Comparison of ENCODE assay signal across 21 cellular contexts in the genomic region with DNA sequence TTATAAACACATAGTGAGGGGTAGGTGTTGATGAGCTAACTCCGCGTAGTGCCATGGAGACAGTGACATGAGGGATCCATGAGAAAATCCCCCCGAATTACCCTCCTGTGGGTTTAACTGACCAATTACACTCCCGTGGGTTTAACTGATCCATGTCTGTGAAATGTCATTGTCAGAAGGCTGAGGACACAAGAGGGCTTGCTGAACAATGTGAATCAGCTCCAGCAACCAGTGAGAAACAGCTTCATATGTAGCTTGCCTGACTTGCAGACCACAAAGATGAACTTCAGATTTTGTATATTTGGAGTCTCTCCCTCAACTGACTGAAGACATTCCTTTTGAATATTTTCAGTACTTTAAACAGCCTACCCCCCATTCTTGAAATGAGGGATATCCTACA.
"Had no signal": no experiment of that assay in that cellular context is flagged by ENCODE, and none has a peak within 500 bp of the region (broad histone marks: within the 10 kb centered on the region; RNA-seq: fewer than 3 reads in every experiment).

No MANE protein-coding gene starts in this region.

- H3K36me3 Mint-ChIP-seq: natural killer cell had no signal

- H3K27ac ChIP-seq: ascending aorta, dorsolateral prefrontal cortex, hepatocyte, neutrophil, transverse colon, vagina had no signal

- H3K36me3 ChIP-seq: transverse colon had no signal

- H3K27ac Mint-ChIP-seq: activated B cell treated with CpG ODN at 0.5 μM for 24 hours; activated CD8-positive, alpha-beta T cell treated with anti-CD3 and anti-CD28 coated beads, Interleukin-2, amount 10 ng/mL, durations not matched to agents 7 days and 5 days; natural killer cell had no signal

- ATAC-seq: activated CD8-positive, alpha-beta T cell treated with anti-CD3 and anti-CD28 coated beads, Interleukin-2, amount 10 ng/mL, durations not matched to agents 7 days and 5 days; left lobe of liver; natural killer cell had no signal

- H3K4me3 Mint-ChIP-seq: activated B cell treated with CpG ODN at 0.5 μM for 24 hours; activated CD8-positive, alpha-beta T cell treated with anti-CD3 and anti-CD28 coated beads, Interleukin-2, amount 10 ng/mL, durations not matched to agents 7 days and 5 days; natural killer cell had no signal

- H3K4me1 ChIP-seq: ascending aorta, transverse colon, vagina had no signal

- H3K4me1 Mint-ChIP-seq: activated B cell treated with CpG ODN at 0.5 μM for 24 hours, natural killer cell had no signal

- H3K4me2 ChIP-seq: hepatocyte had no signal

- FAIRE-seq: keratinocyte had no signal

- H3K27me3 ChIP-seq: ascending aorta, dorsolateral prefrontal cortex, hepatocyte, neutrophil, transverse colon, vagina had no signal

- H3K27me3 Mint-ChIP-seq: activated B cell treated with CpG ODN at 0.5 μM for 24 hours had no signal

- DNase-seq: activated B cell treated with CpG ODN at 0.5 μM for 24 hours; activated CD4-positive, alpha-beta T cell treated with anti-CD3 and anti-CD28 coated beads for 48 hours; activated CD8-positive, alpha-beta memory T cell treated with anti-CD3 and anti-CD28 coated beads, Interleukin-2, amount 50 U/mL, for 4 hours; activated CD8-positive, alpha-beta T cell treated with anti-CD3 and anti-CD28 coated beads, Interleukin-2, amount 10 ng/mL, durations not matched to agents 7 days and 5 days; activated gamma-delta T cell; activated T-cell treated with anti-CD3 and anti-CD28 coated beads, Interleukin-2, amount 50 U/mL, for 48 hours; dorsolateral prefrontal cortex; mammary epithelial cell; natural killer cell; posterior cingulate gyrus; retina; stimulated activated CD4-positive, alpha-beta T cell treated with anti-CD3 and anti-CD28 coated beads, Interleukin-2, amount 100 ng/mL, for 48 hours; stimulated activated naive CD4-positive, alpha-beta T cell; substantia nigra; transverse colon had no signal

- H2AFZ ChIP-seq: hepatocyte had no signal

- H3K4me3 ChIP-seq: ascending aorta, dorsolateral prefrontal cortex, hepatocyte, transverse colon, vagina had no signal

- H3K79me2 ChIP-seq: hepatocyte had no signal

- H3K9me3 Mint-ChIP-seq: activated B cell treated with CpG ODN at 0.5 μM for 24 hours, natural killer cell had no signal

- H3K9me3 ChIP-seq: ascending aorta, neutrophil, transverse colon, vagina had no signal
